Comparison of ENCODE assay signal across 8 cellular contexts in genomic region chr15:44711089-44711355, GRCh38. TPM values are rescaled to one million over a fixed set of nuclear protein-coding genes. Genes with fewer than 3 reads are reported as not detected.
DNase-seq lines count a peak whose midpoint lies in the region; ATAC-seq and TF ChIP-seq lines count a peak whose summit lies in the region.

PATL2 (minus strand) TSS chr15:44711323; CDS start chr15:44676490, 34,833 bp downstream.

- H3K4me3 ChIP-seq in heart right ventricle (peak within 1 kb of the TSS; percentile 80 to 99 (median 91)), brain microvascular endothelial cell (ENCODE audit: low read depth, low read length) (peak within 1 kb of the TSS; percentile 99), mesodermal cell (ENCODE audit: extremely low read depth, insufficient read depth, low read length, poor library complexity, severe bottlenecking) (peak within 1 kb of the TSS; percentile 76), uterus (peak within 1 kb of the TSS; percentile 86 to 97)

- TF ChIP-seq POLR2A in uterus (IDR thresholded peaks at IDR 0.05): no peak

- intact Hi-C loops in heart right ventricle (cut with DNase I) (loop anchor here in 6 of 10 donors (1.0 to 2.0 kb wide), 7 partner anchors 17 to 48 kb away; partner anchors contain the start of gene SPG11 (in 2 of the 6)), cardiac septum (cut with DNase I) (loop anchor here (1.0 kb wide), 2 partner anchors 17 to 48 kb away; partner anchors contain the start of gene SPG11), uterus (cut with DNase I; ENCODE audit: low total_unique reads) (no loop called here)

- TF ChIP-seq CTCF in heart right ventricle (IDR thresholded peaks at IDR 0.05) (peak in 2 of 9 donors; percentile 31 to 33), brain microvascular endothelial cell (IDR thresholded peaks at IDR 0.05; ENCODE audit: low read depth, low read length, missing control alignments) (peak; percentile 6), uterus (IDR thresholded peaks at IDR 0.05) (peak in 1 of 4 experiments; percentile 14)

- H3K36me3 ChIP-seq in heart right ventricle (peaks cover 0 to 38% (median 7%) of the 10 kb centered on the region in 9 donors), brain microvascular endothelial cell (replicated peaks) (peaks cover 15% of the 10 kb centered on the region), mesodermal cell (ENCODE audit: control insufficient read depth, insufficient read depth, low read length) (peaks cover 6% of the 10 kb centered on the region), uterus (no peaks in the 10 kb centered on the region)

- in situ Hi-C loops in brain microvascular endothelial cell (cut with HindIII; ENCODE audit: low pct_ligation_motif_present, low sequenced_read_pairs): no loop called here

- H3K9me3 ChIP-seq in heart right ventricle (no peaks in the 10 kb centered on the region), mesodermal cell (ENCODE audit: control insufficient read depth, low read length) (no peaks in the 10 kb centered on the region), uterus (no peaks in the 10 kb centered on the region)

- DNase-seq in heart right ventricle (no peak), cardiac septum (ENCODE audit: low spot score) (no peak), brain microvascular endothelial cell (no peak), uterus (no peak), HT-29 (ENCODE audit: low spot score) (no peak)

- H3K4me1 ChIP-seq in heart right ventricle: peaks cover 5 to 43% (median 29%) of the 10 kb centered on the region in 9 donors
- peaks cover 7% of the 10 kb centered on the region for H3K4me1 ChIP-seq in mesodermal cell (ENCODE audit: control insufficient read depth, insufficient read depth, low read length, poor library complexity, severe bottlenecking)
- H3K4me1 ChIP-seq in uterus: peaks cover 0 to 5% of the 10 kb centered on the region in 2 donors

- WGBS in heart right ventricle, 2 donors: 0% methylated on average over 11 of the region's 11 CpGs
- WGBS in mesodermal cell (ENCODE audit: insufficient coverage in 2 of 2), 2 experiments: 0% methylated on average over 8 to 9 of the region's 11 CpGs

- H3K27ac ChIP-seq in heart right ventricle: peak within 1 kb of the TSS; percentile 95 to 100 (median 99)
- H3K27ac ChIP-seq in brain microvascular endothelial cell: peak within 1 kb of the TSS; percentile 93
- H3K27ac ChIP-seq in mesodermal cell (ENCODE audit: low read depth, low read length, severe bottlenecking): peak within 1 kb of the TSS; percentile 94
- H3K27ac ChIP-seq in uterus: peak within 1 kb of the TSS; percentile 99 to 100

- H3K27me3 ChIP-seq in heart right ventricle: no peaks in the 10 kb centered on the region
- no peaks in the 10 kb centered on the region for H3K27me3 ChIP-seq in brain microvascular endothelial cell (replicated peaks)
- no peaks in the 10 kb centered on the region for H3K27me3 ChIP-seq in uterus

- ATAC-seq in heart right ventricle: no peak
- no peak for ATAC-seq in HG03442 (IDR thresholded peaks at IDR 0.05; ENCODE audit: unreplicated experiment)
- no peak for ATAC-seq in HG02840 (IDR thresholded peaks at IDR 0.05; ENCODE audit: low FRiP score, unreplicated experiment)

RNA-seq across cellular contexts. Expression of gene PATL2, which starts in this region (rescaled TPM):
- total RNA-seq in heart right ventricle: 1 to 10 TPM in 9 of 10 donors, under 1 TPM in 1; 0.77 to 8.6 (median 3.1) TPM
- 1 to 10 TPM in 1 of 2 donors, under 1 TPM in 1; 0.33 to 2.1 TPM for polyA plus RNA-seq in heart right ventricle
- 1.00 TPM for total RNA-seq in cardiac septum
- not detected for polyA plus RNA-seq in mesodermal cell (2013, experiment 1 of 2)
- polyA plus RNA-seq in mesodermal cell (2013, experiment 2 of 2): not detected
- total RNA-seq in uterus: 1 to 10 TPM in 2 of 4 donors, under 1 TPM in 1, not detected in 1; 0.28 to 2.0 (median 2.0) TPM
- 0.20 TPM in 1 of 2 replicates, not detected in the other for total RNA-seq in HT-29 (2014; rRNA removed; shearing (Covaris generic))
